Comparison of ENCODE assay signal across 21 cellular contexts in genomic region chr3:122868322-122868721, GRCh38.
DNase-seq lines count a peak whose midpoint lies in the region; FAIRE-seq and TF ChIP-seq lines count a peak whose summit lies in the region.
"Had no signal": no experiment of that assay in that cellular context is flagged by ENCODE, and none has a peak within 500 bp of the region (broad histone marks: within the 10 kb centered on the region; RNA-seq: fewer than 3 reads in every experiment).

No MANE protein-coding gene starts in this region.

- peak; percentile 49 for FAIRE-seq in GM19239 (lab: Jason Lieb, UNC)
- FAIRE-seq: A204.1, G401.6, GM12891 had no signal

- H3K4me3 ChIP-seq in Karpas-422 (ENCODE audit: low read length), result no peak overlapping the region
- H3K4me3 ChIP-seq in neural cell (ENCODE audit: low read length), result peak overlapping the region; percentile 4
- H3K4me3 ChIP-seq in MM.1S (ENCODE audit: low read length), result no peak overlapping the region
- H3K4me3 ChIP-seq: BLaER1 had no signal

- TF ChIP-seq RAD21 in neural cell (conservative IDR thresholded peaks at IDR 0.05), result no peak

- H3K4me2 ChIP-seq in Karpas-422 (ENCODE audit: low read depth, low read length, poor library complexity, severe bottlenecking) (no peak overlapping the region), neural cell (ENCODE audit: low read length) (no peak overlapping the region), MM.1S (ENCODE audit: low read depth, low read length) (no peak overlapping the region)
- H3K4me2 ChIP-seq: BLaER1 had no signal

- no peak for TF ChIP-seq CTCF in neural cell (IDR thresholded peaks at IDR 0.05; ENCODE audit: poor library complexity, severe bottlenecking)
- no peak for TF ChIP-seq CTCF in MM.1S (IDR thresholded peaks at IDR 0.05; ENCODE audit: low read length)

- H4K20me1 ChIP-seq in Karpas-422 (ENCODE audit: insufficient read depth, low read depth, low read length) (no peaks in the 10 kb centered on the region), neural cell (ENCODE audit: insufficient read depth) (no peaks in the 10 kb centered on the region), MM.1S (ENCODE audit: insufficient read depth, low read length) (no peaks in the 10 kb centered on the region)
- H4K20me1 ChIP-seq: BLaER1 had no signal

- H3K4me1 ChIP-seq in Karpas-422 (ENCODE audit: low read length) (peaks cover 13% of the 10 kb centered on the region), MM.1S (ENCODE audit: low read length) (peaks cover 3% of the 10 kb centered on the region)
- H3K4me1 ChIP-seq: BE2C had no signal

- H3K27me3 ChIP-seq in Karpas-422 (ENCODE audit: low read length) (no peaks in the 10 kb centered on the region), neural cell (ENCODE audit: insufficient read depth, low read depth, low read length) (no peaks in the 10 kb centered on the region), MM.1S (replicated peaks; ENCODE audit: insufficient read depth, low read length) (no peaks in the 10 kb centered on the region)
- H3K27me3 ChIP-seq: BE2C, BLaER1 had no signal

- H3K9me2 ChIP-seq in Karpas-422 (replicated peaks; ENCODE audit: insufficient read depth, low read length) (no peaks in the 10 kb centered on the region), neural cell (ENCODE audit: insufficient read depth, low read length) (no peaks in the 10 kb centered on the region), MM.1S (replicated peaks; ENCODE audit: insufficient read depth, low read length) (no peaks in the 10 kb centered on the region)

- H3K9me3 ChIP-seq in Karpas-422 (ENCODE audit: low read length) (no peaks in the 10 kb centered on the region), neural cell (ENCODE audit: low read length) (no peaks in the 10 kb centered on the region), MM.1S (replicated peaks; ENCODE audit: insufficient read depth, low read length) (no peaks in the 10 kb centered on the region)
- H3K9me3 ChIP-seq: BE2C, BLaER1 had no signal

- no peak for DNase-seq in GM19239 (ENCODE audit: insufficient read length, low spot score)
- DNase-seq in Karpas-422, result peak; percentile 25
- no peak for DNase-seq in DMS114 treated with DMSO at 0.1 percent for 48 hours (lab: John Stamatoyannopoulos, UW; ENCODE audit: unreplicated experiment)
- no peak for DNase-seq in stimulated activated CD4-positive, alpha-beta T cell treated with anti-CD3 and anti-CD28 coated beads, Interleukin-1b, Interleukin-23, amount 100 ng/mL, for 48 hours
- DNase-seq in MM.1S, result no peak
- DNase-seq: 8988T; ACHN; BE2C; C1 segment of cervical spinal cord; CD4-positive, alpha-beta memory T cell; CD4-positive, CD25-positive, alpha-beta regulatory T cell; CD8-positive, alpha-beta memory T cell; COR-L47; DMS 273 treated with DMSO at 0.1 percent for 48 hours; DMS79 treated with DMSO at 0.1 percent for 48 hours; GF-D8 had no signal

- no peak overlapping the region for H2AFZ ChIP-seq in Karpas-422 (ENCODE audit: low read length)
- H2AFZ ChIP-seq in neural cell (ENCODE audit: low read depth, low read length), result no peak overlapping the region
- no peak overlapping the region for H2AFZ ChIP-seq in MM.1S (ENCODE audit: low read length)

- no peaks in the 10 kb centered on the region for H3F3A ChIP-seq in neural cell (ENCODE audit: insufficient read depth, low read length, poor library complexity, severe bottlenecking)
- no peaks in the 10 kb centered on the region for H3F3A ChIP-seq in MM.1S (ENCODE audit: insufficient read depth, low read length)

- H3K79me2 ChIP-seq in Karpas-422 (ENCODE audit: low read length) (no peaks in the 10 kb centered on the region), neural cell (replicated peaks; ENCODE audit: insufficient read depth, low read length) (no peaks in the 10 kb centered on the region), MM.1S (ENCODE audit: low read length) (no peaks in the 10 kb centered on the region)

- H3K27ac ChIP-seq in Karpas-422 (ENCODE audit: low read length) (no peak overlapping the region), neural cell (ENCODE audit: low read length) (peak overlapping the region; percentile 56), MM.1S (ENCODE audit: low read length) (no peak overlapping the region)
- H3K27ac ChIP-seq: BLaER1 had no signal

- H3K36me3 ChIP-seq in Karpas-422 (ENCODE audit: insufficient read depth, low read length) (no peaks in the 10 kb centered on the region), neural cell (ENCODE audit: insufficient read depth, low read length) (no peaks in the 10 kb centered on the region), MM.1S (replicated peaks; ENCODE audit: insufficient read depth, low read length) (no peaks in the 10 kb centered on the region; the same call in 1 of the 2 replicates)
- H3K36me3 ChIP-seq: BE2C, BLaER1 had no signal

- no peak overlapping the region for H3K9ac ChIP-seq in Karpas-422 (ENCODE audit: low read length)
- H3K9ac ChIP-seq in neural cell (ENCODE audit: low read length), result no peak overlapping the region
- no peak overlapping the region for H3K9ac ChIP-seq in MM.1S (ENCODE audit: low read length)
- H3K9ac ChIP-seq: BLaER1 had no signal

- peak; percentile 60 for TF ChIP-seq EP300 in neural cell (conservative IDR thresholded peaks at IDR 0.05; ENCODE audit: poor library complexity, severe bottlenecking)

TF ChIP-seq in neural cell, 6 proteins besides CTCF, POLR2A, EP300 and RAD21:
- TF ChIP-seq SMC3 (conservative IDR thresholded peaks at IDR 0.05; ENCODE audit: poor library complexity) (no peak), MXI1 (conservative IDR thresholded peaks at IDR 0.05; ENCODE audit: poor library complexity, severe bottlenecking) (no peak), REST (IDR thresholded peaks at IDR 0.05; ENCODE audit: borderline replicate concordance) (no peak), POLR2AphosphoS5 (IDR thresholded peaks at IDR 0.05) (peak; percentile 8), EZH2 (IDR thresholded peaks at IDR 0.05; ENCODE audit: borderline replicate concordance, insufficient read depth, low read length, poor library complexity, severe bottlenecking) (no peak), TAF1 (IDR thresholded peaks at IDR 0.05; ENCODE audit: low read depth) (no peak)
